12 cellular contexts compared by ENCODE assay signal in the genomic region with DNA sequence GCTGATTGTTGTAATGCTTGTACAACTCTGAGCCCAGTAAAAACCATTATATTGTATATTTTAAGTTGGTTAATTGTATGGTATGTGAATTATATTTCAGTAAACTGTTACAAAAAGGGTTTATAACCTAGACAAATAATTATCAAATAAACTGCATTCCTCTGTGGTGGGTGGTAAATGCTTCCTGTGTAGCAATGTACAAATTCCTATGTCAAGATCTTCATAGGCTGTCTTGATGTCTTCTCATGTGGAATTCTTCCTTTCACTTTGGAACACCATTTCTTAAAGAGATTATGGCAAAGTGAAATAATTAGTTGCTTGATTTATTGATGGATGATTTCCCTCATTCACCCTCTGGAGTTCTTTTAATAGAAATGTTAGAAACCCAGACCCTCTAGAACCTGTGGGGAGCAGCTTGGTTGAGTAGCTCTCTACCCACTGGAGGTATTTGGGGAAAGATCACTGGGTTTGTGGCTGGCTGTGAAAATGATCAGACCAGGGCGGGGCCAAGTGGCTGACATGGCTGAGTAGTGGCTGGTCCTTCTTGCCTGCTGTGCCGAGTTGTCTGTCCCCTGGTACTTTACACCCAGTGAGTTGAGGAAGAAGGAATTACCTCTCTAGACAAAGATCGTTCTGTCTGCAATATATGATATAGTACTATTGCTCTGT. TPM values are rescaled to one million over a fixed set of nuclear protein-coding genes. Genes with fewer than 3 reads are reported as not detected.
DNase-seq lines count a peak whose midpoint lies in the region; ATAC-seq and FAIRE-seq lines count a peak whose summit lies in the region.
"Had no signal": no experiment of that assay in that cellular context is flagged by ENCODE, and none has a peak within 500 bp of the region (broad histone marks: within the 10 kb centered on the region; RNA-seq: fewer than 3 reads in every experiment).

No MANE protein-coding gene starts in this region.

- no peaks in the 10 kb centered on the region for H3K36me3 ChIP-seq in CD8-positive, alpha-beta memory T cell (ENCODE audit: insufficient read depth, low read length)
- H3K36me3 ChIP-seq: heart right ventricle had no signal

- H3K4me1 Mint-ChIP-seq in CD8-positive, alpha-beta memory T cell = peaks cover 86 to 97% (median 97%) of the 10 kb centered on the region in 3 donors

- FAIRE-seq in RCC 7860 (lab: Jason Lieb, UNC) = no peak

- peak; percentile 14 for ATAC-seq in GM19452 (IDR thresholded peaks at IDR 0.05; ENCODE audit: unreplicated experiment)
- peak; percentile 25 for ATAC-seq in left colon
- ATAC-seq in HG03520 (IDR thresholded peaks at IDR 0.05; ENCODE audit: unreplicated experiment) = no peak
- no peak for ATAC-seq in GM21528 (IDR thresholded peaks at IDR 0.05; ENCODE audit: low FRiP score, unreplicated experiment)
- no peak for ATAC-seq in HG02588 (IDR thresholded peaks at IDR 0.05; ENCODE audit: unreplicated experiment)

- H3K27me3 ChIP-seq in CD8-positive, alpha-beta memory T cell (ENCODE audit: insufficient read depth, low read length, poor library complexity, severe bottlenecking) = no peaks in the 10 kb centered on the region
- H3K27me3 ChIP-seq: heart right ventricle had no signal

- CTCF ChIA-PET in CD8-positive, alpha-beta memory T cell (lab: Charles Lee) = interaction anchor here (0.9 to 7.3 kb wide), 5 partner anchors 12 to 111 kb away, joined by 3 to 49 read pairs (median 11); a partner anchor contains a TSS

- peaks cover 2 to 15% (median 6%) of the 10 kb centered on the region in 3 donors for H3K36me3 Mint-ChIP-seq in CD8-positive, alpha-beta memory T cell

- H3K27me3 Mint-ChIP-seq in CD8-positive, alpha-beta memory T cell = no peaks in the 10 kb centered on the region

- peaks cover 58% of the 10 kb centered on the region for H3K4me1 ChIP-seq in CD8-positive, alpha-beta memory T cell (ENCODE audit: insufficient read depth, low read length)

- H3K27ac Mint-ChIP-seq in CD8-positive, alpha-beta memory T cell = peak overlapping the region; percentile 72 to 98 (median 90)

- no peak overlapping the region for H3K27ac ChIP-seq in CD8-positive, alpha-beta memory T cell (ENCODE audit: low read depth, low read length)

- intact Hi-C loops in left colon (cut with DNase I, micrococcal nuclease) = no loop called here

- H3K9me3 Mint-ChIP-seq in CD8-positive, alpha-beta memory T cell = peaks cover 4 to 14% (median 9%) of the 10 kb centered on the region in 5 donors

- no peak for DNase-seq in CD8-positive, alpha-beta memory T cell
- DNase-seq in RCC 7860 (ENCODE audit: low spot score) (peak; percentile 14), left colon (no peak), AG08395 (ENCODE audit: low spot score) (no peak)
- DNase-seq: activated effector memory CD4-positive, alpha-beta T cell treated with anti-CD3 and anti-CD28 coated beads, Interleukin-2, amount 50 U/mL, for 16 hours; heart right ventricle; NCI-H774; stimulated activated CD4-positive, alpha-beta T cell treated with anti-CD3 and anti-CD28 coated beads, Interleukin-12 subunit alpha, Interleukin-12 subunit beta, amount 100 ng/mL, for 4 hours had no signal

- peaks cover 8% of the 10 kb centered on the region for H3K9me3 ChIP-seq in CD8-positive, alpha-beta memory T cell (ENCODE audit: low read length)

- peak overlapping the region; percentile 1 to 78 (median 64) for H3K4me3 Mint-ChIP-seq in CD8-positive, alpha-beta memory T cell

- POLR2A ChIA-PET in CD8-positive, alpha-beta memory T cell (lab: Charles Lee) = no interaction called here

- no peak overlapping the region for H3K4me3 ChIP-seq in CD8-positive, alpha-beta memory T cell (ENCODE audit: low read length)
- H3K4me3 ChIP-seq: heart right ventricle had no signal

RNA-seq across cellular contexts. Expression of a gene that starts 22.4 kb away (rescaled TPM):
- 10 to 100 TPM; 40.9 to 42.4 TPM for total RNA-seq in CD8-positive, alpha-beta memory T cell
- 6.4 TPM for polyA plus RNA-seq in CD8-positive, alpha-beta memory T cell
- total RNA-seq in left colon = 10 to 100 TPM; 62.1 to 93.6 TPM

Comparison
In these comparisons a context has a peak if more than half of its experiments do, and no peak if none do; other contexts are left out.
1. ATAC-seq: peak in GM19452 (single experiment) and left colon (single experiment); none in HG03520 (single experiment), GM21528 (single experiment) and HG02588 (single experiment).